ENCODE assay signal across 22 cellular contexts in genomic region chr18:11972371-11973174, GRCh38.
"Had no signal": no experiment of that assay in that cellular context is flagged by ENCODE, and none has a peak within 500 bp of the region (broad histone marks: within the 10 kb centered on the region; RNA-seq: fewer than 3 reads in every experiment).

No MANE protein-coding gene starts in this region.

- DNase-seq: activated CD4-positive, alpha-beta T cell treated with anti-CD3 and anti-CD28 coated beads for 48 hours; activated CD4-positive, CD25-positive, alpha-beta regulatory T cell; activated CD8-positive, alpha-beta T cell treated with anti-CD3 and anti-CD28 coated beads for 36 hours; activated naive CD4-positive, alpha-beta T cell treated with Interleukin-2 at 50 U/mL for 16 hours; activated naive CD8-positive, alpha-beta T cell treated with anti-CD3 and anti-CD28 coated beads, Interleukin-2, amount 10 ng/mL, durations not matched to agents 7 days and 5 days; activated T-cell treated with anti-CD3 and anti-CD28 coated beads, Interleukin-2, amount 50 U/mL, for 24 hours; amygdala; dermis blood vessel endothelial cell; effector memory CD4-positive, alpha-beta T cell; foreskin fibroblast; hippocampal formation; psoas muscle; right cardiac atrium; small intestine; stimulated activated CD4-positive, alpha-beta T cell treated with anti-CD3 and anti-CD28 coated beads, Interleukin-4, amount 100 ng/mL, for 1 hour; stomach; T-helper 9 cell; testis had no signal

- H3K36me3 ChIP-seq: cardiac muscle cell, neural progenitor cell, ovary, stomach had no signal

- H3K27ac ChIP-seq: cardiac muscle cell, neural progenitor cell, ovary, psoas muscle, stomach, testis had no signal

- H2AFZ ChIP-seq: neural progenitor cell had no signal

- ATAC-seq: activated CD8-positive, alpha-beta T cell treated with anti-CD3 and anti-CD28 coated beads for 36 hours; left lobe of liver; psoas muscle; right cardiac atrium had no signal

- H3K9ac ChIP-seq: neural progenitor cell had no signal

- H3K27me3 ChIP-seq: cardiac muscle cell, neural progenitor cell, ovary, stomach, testis had no signal

- H3K4me1 ChIP-seq: neural progenitor cell, psoas muscle, stomach, testis had no signal

- H3K4me3 ChIP-seq: cardiac muscle cell, neural progenitor cell, ovary, psoas muscle, stomach had no signal

- H3K4me2 ChIP-seq: neural progenitor cell had no signal

- H3K9me3 ChIP-seq: ovary, psoas muscle, stomach, testis had no signal
